Comparison of ENCODE assay signal across 31 cellular contexts in genomic region chr1:190177555-190177954, GRCh38.
"Had no signal": no experiment of that assay in that cellular context is flagged by ENCODE, and none has a peak within 500 bp of the region (broad histone marks: within the 10 kb centered on the region; RNA-seq: fewer than 3 reads in every experiment).

No MANE protein-coding gene starts in this region.

- ATAC-seq: PC-3 had no signal

- H3K27me3 ChIP-seq: MG63, Peyer's patch, SJSA1 had no signal

- H3K4me3 ChIP-seq: MG63, Peyer's patch, SJSA1 had no signal

- DNase-seq: Kasumi-1, MG63, NCI-H1048, NCI-H1092 treated with DMSO at 0.1 percent for 48 hours, NCI-H1105 treated with DMSO at 0.1 percent for 48 hours, NCI-H1417, NCI-H1436, NCI-H146, NCI-H1694, NCI-H187, NCI-H1930, NCI-H2029 treated with DMSO at 0.1 percent for 48 hours, NCI-H2081 treated with DMSO at 0.1 percent for 48 hours, NCI-H2107, NCI-H2171, NCI-H226, NCI-H446 treated with DMSO at 0.1 percent for 48 hours, NCI-H510A, NCI-H524, NCI-H526, NCI-H748 treated with DMSO at 0.1 percent for 48 hours, NCI-H82, OCI-M1, Peyer's patch, Right ventricle myocardium superior, RPMI8226, SHP77 treated with DMSO at 0.1 percent for 48 hours, SK-N-SH, SW 1271 had no signal

- H3K9me3 ChIP-seq: MG63, Peyer's patch, SK-N-SH had no signal

- H3K4me1 ChIP-seq: Peyer's patch, SJSA1 had no signal

- H3K9me2 ChIP-seq: SK-N-SH had no signal

- H3K36me3 ChIP-seq: MG63, Peyer's patch, SJSA1 had no signal

- H3K4me2 ChIP-seq: SK-N-SH had no signal

- H3K27ac ChIP-seq: Peyer's patch, SJSA1 had no signal

- H3K9ac ChIP-seq: SK-N-SH had no signal
